In the genomic region with DNA sequence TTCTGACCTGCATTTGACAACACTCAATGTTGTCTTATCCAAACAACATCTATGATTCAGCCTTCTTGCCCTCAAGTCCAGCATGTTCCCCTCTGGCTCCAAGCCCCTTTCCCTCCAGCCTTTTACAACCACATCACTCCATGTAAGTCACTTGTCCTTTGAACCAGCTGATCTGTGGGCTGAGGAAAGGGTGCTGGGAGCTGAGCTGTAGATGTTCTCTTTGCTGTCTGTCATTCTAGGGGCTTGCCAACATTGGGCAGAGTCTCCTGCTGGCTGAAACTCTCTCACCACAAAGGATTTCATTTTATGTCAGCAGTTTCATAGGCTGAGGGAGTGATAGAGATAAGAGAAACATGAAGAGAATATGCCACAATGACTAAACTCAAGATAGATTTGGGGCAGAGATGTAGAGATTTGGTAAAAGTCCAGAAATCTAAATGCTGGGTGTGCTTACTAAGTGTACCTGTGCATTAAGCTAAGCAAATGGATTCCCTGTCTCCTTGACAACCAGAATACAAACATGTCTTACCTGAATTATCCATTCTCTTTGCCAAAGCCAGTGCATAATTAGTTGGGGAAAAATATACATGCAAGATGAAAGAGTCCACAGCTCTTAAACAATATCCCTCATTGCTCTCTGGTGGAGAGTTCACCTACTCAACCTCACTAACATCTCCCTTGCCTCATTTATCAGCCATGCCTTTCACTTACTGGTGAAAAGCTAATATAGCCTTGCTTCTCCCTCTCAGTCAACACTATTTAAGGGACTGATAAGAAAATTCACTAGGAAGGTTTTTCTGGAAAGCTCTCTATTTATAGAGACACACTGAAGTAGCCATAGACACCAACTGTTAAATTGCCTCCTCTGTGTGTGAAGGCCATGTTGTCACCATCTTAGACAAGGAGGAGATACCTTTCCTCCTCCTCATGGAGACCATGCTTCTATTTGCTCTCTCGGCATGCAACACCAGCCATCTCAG, we compare ENCODE assay signal across 9 cellular contexts.
DNase-seq lines count a peak whose midpoint lies in the region; ATAC-seq lines count a peak whose summit lies in the region.
"Had no signal": no experiment of that assay in that cellular context is flagged by ENCODE, and none has a peak within 500 bp of the region (broad histone marks: within the 10 kb centered on the region; RNA-seq: fewer than 3 reads in every experiment).

No MANE protein-coding gene starts in this region.

- no peaks in the 10 kb centered on the region for H3K36me3 ChIP-seq in H7 (replicated peaks; ENCODE audit: control insufficient read depth, insufficient read depth, low read length)

- H3K4me3 ChIP-seq in H7 (ENCODE audit: insufficient read depth, low read depth, low read length), result no peak overlapping the region

- no peak overlapping the region for H3K4me3 Mint-ChIP-seq in activated T-helper 1 cell treated with anti-CD3 and anti-CD28 coated beads, Interleukin-12 subunit alpha, Interleukin-12 subunit beta, Interleukin-2, Interleukin-4 antibody, amounts not matched to agents 30 ng/mL and 10 ng/mL and 1 ng/mL, durations not matched to agents 14 hours and 24 hours and 36 hours
- H3K4me3 Mint-ChIP-seq: T-cell had no signal

- ATAC-seq in HG03108 (IDR thresholded peaks at IDR 0.05; ENCODE audit: unreplicated experiment), result peak; percentile 87
- peak; percentile 91 for ATAC-seq in stimulated activated naive CD8-positive, alpha-beta T cell treated with anti-CD3 and anti-CD28 coated beads, Interleukin-15, Interleukin-2, amounts not matched to agents 100 U/mL and 50 U/mL, for 24 hours

- H3K4me1 Mint-ChIP-seq in activated T-helper 1 cell treated with anti-CD3 and anti-CD28 coated beads, Interleukin-12 subunit alpha, Interleukin-12 subunit beta, Interleukin-2, Interleukin-4 antibody, amounts not matched to agents 30 ng/mL and 10 ng/mL and 1 ng/mL, durations not matched to agents 14 hours and 24 hours and 36 hours (ENCODE audit: low read depth), result peaks cover 47% of the 10 kb centered on the region

- H3K27me3 ChIP-seq in H7 (ENCODE audit: control insufficient read depth, insufficient read depth, low read length), result no peaks in the 10 kb centered on the region

- peaks cover 32% of the 10 kb centered on the region for H3K27me3 Mint-ChIP-seq in activated T-helper 1 cell treated with anti-CD3 and anti-CD28 coated beads, Interleukin-12 subunit alpha, Interleukin-12 subunit beta, Interleukin-2, Interleukin-4 antibody, amounts not matched to agents 30 ng/mL and 10 ng/mL and 1 ng/mL, durations not matched to agents 14 hours and 24 hours and 36 hours (ENCODE audit: insufficient read depth)
- H3K27me3 Mint-ChIP-seq: T-cell had no signal

- no peaks in the 10 kb centered on the region for H3K9me3 Mint-ChIP-seq in activated T-helper 1 cell treated with anti-CD3 and anti-CD28 coated beads, Interleukin-12 subunit alpha, Interleukin-12 subunit beta, Interleukin-2, Interleukin-4 antibody, amounts not matched to agents 30 ng/mL and 10 ng/mL and 1 ng/mL, durations not matched to agents 14 hours and 24 hours and 36 hours
- H3K9me3 Mint-ChIP-seq: T-cell had no signal

- DNase-seq in activated T-cell treated with anti-CD3 and anti-CD28 coated beads for 24 hours (ENCODE audit: low read depth) (peak; percentile 11), kidney glomerular epithelial cell (lab: John Stamatoyannopoulos, UW) (no peak), H7 (no peak), AG08396 (ENCODE audit: low spot score) (no peak)
- no peak for DNase-seq in activated T-cell treated with anti-CD3 and anti-CD28 coated beads, Interleukin-2, amount 50 U/mL, for 1 hour
- peak; percentile 50 for DNase-seq in activated T-helper 1 cell treated with anti-CD3 and anti-CD28 coated beads, Interleukin-12 subunit alpha, Interleukin-12 subunit beta, Interleukin-2, Interleukin-4 antibody, amounts not matched to agents 30 ng/mL and 10 ng/mL and 1 ng/mL, durations not matched to agents 14 hours and 24 hours and 36 hours (ENCODE audit: low spot score)
- DNase-seq in stimulated activated naive CD8-positive, alpha-beta T cell treated with anti-CD3 and anti-CD28 coated beads, Interleukin-15, Interleukin-2, amounts not matched to agents 100 U/mL and 50 U/mL, for 24 hours, result peak; percentile 49
- DNase-seq: T-cell had no signal

- peak overlapping the region; percentile 37 for H3K27ac Mint-ChIP-seq in activated T-helper 1 cell treated with anti-CD3 and anti-CD28 coated beads, Interleukin-12 subunit alpha, Interleukin-12 subunit beta, Interleukin-2, Interleukin-4 antibody, amounts not matched to agents 30 ng/mL and 10 ng/mL and 1 ng/mL, durations not matched to agents 14 hours and 24 hours and 36 hours
- H3K27ac Mint-ChIP-seq: T-cell had no signal

- intact Hi-C loops in activated T-helper 1 cell treated with anti-CD3 and anti-CD28 coated beads, Interleukin-12 subunit alpha, Interleukin-12 subunit beta, Interleukin-2, Interleukin-4 antibody, amounts not matched to agents 30 ng/mL and 10 ng/mL and 1 ng/mL, durations not matched to agents 14 hours and 24 hours and 36 hours (cut with micrococcal nuclease), result loop anchor here (1.0 to 10.0 kb wide), 13 partner anchors 39 to 1197 kb away; no protein-coding TSS in a partner anchor

- H3K36me3 Mint-ChIP-seq in activated T-helper 1 cell treated with anti-CD3 and anti-CD28 coated beads, Interleukin-12 subunit alpha, Interleukin-12 subunit beta, Interleukin-2, Interleukin-4 antibody, amounts not matched to agents 30 ng/mL and 10 ng/mL and 1 ng/mL, durations not matched to agents 14 hours and 24 hours and 36 hours (ENCODE audit: low read depth), result no peaks in the 10 kb centered on the region
- H3K36me3 Mint-ChIP-seq: T-cell had no signal

Comparison
In these comparisons a context has a peak if more than half of its experiments do, and no peak if none do; other contexts are left out.
1. DNase-seq: peak in activated T-cell treated with anti-CD3 and anti-CD28 coated beads for 24 hours (single experiment), activated T-helper 1 cell treated with anti-CD3 and anti-CD28 coated beads, Interleukin-12 subunit alpha, Interleukin-12 subunit beta, Interleukin-2, Interleukin-4 antibody, amounts not matched to agents 30 ng/mL and 10 ng/mL and 1 ng/mL, durations not matched to agents 14 hours and 24 hours and 36 hours (single experiment) and stimulated activated naive CD8-positive, alpha-beta T cell treated with anti-CD3 and anti-CD28 coated beads, Interleukin-15, Interleukin-2, amounts not matched to agents 100 U/mL and 50 U/mL, for 24 hours (single experiment); none in activated T-cell treated with anti-CD3 and anti-CD28 coated beads, Interleukin-2, amount 50 U/mL, for 1 hour (single experiment), kidney glomerular epithelial cell (single experiment), H7 (single experiment) and AG08396 (single experiment).